6 cellular contexts compared by ENCODE assay signal in the genomic region with DNA sequence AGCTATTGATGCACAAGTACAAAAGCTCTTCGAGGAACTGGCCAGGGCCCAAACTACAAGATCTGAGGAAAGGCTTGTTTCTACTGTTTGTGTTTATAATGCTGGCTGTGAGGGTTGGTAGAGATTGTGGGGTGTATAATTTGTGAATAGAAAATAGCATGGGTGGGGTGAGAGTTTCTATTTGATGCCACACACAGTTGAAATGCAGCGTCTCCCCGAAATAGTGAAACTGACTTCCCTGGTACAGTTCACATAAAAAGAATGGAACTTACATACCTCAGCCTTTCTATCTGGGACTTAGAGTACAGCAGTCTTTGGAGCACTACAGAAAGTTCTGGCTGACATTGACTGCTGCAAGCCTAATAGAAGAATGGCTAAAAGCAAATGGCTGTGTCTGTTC.
"Had no signal": no experiment of that assay in that cellular context is flagged by ENCODE, and none has a peak within 500 bp of the region (broad histone marks: within the 10 kb centered on the region; RNA-seq: fewer than 3 reads in every experiment).

No MANE protein-coding gene starts in this region.

- DNase-seq: H9, HCEC 1CT had no signal

- H3K4me1 Mint-ChIP-seq: GM23338, H9 had no signal

- H3K4me2 ChIP-seq: GM23338 had no signal

- H3K4me3 Mint-ChIP-seq: GM23338, H9, IgD-negative memory B cell had no signal

- H3K27ac ChIP-seq: HL-60 had no signal

- H3K27ac Mint-ChIP-seq: GM23338, IgD-negative memory B cell had no signal

- H2AFZ ChIP-seq: GM23338 had no signal

- H3K4me3 ChIP-seq: GM23338 had no signal

- ATAC-seq: GM23338, HepG2 had no signal
